In genomic region chr15:81336568-81336967, GRCh38 we compare ENCODE assay signal across 9 cellular contexts. TPM values are rescaled to one million over a fixed set of nuclear protein-coding genes. Genes with fewer than 3 reads are reported as not detected.
A peak's percentile ranks its signal among the peaks of the same experiment; 100 is the strongest.
DNase-seq lines count a peak whose midpoint lies in the region; ATAC-seq, FAIRE-seq and TF ChIP-seq lines count a peak whose summit lies in the region.
"Had no signal": no experiment of that assay in that cellular context is flagged by ENCODE, and none has a peak within 500 bp of the region (broad histone marks: within the 10 kb centered on the region; RNA-seq: fewer than 3 reads in every experiment).

No MANE protein-coding gene starts in this region.

- H3K4me1 Mint-ChIP-seq in activated CD4-positive, alpha-beta memory T cell treated with anti-CD3 and anti-CD28 coated beads for 36 hours (ENCODE audit: low read depth) = peaks cover 8% of the 10 kb centered on the region
- no peaks in the 10 kb centered on the region for H3K4me1 Mint-ChIP-seq in activated CD4-positive, alpha-beta memory T cell treated with anti-CD3 and anti-CD28 coated beads, Interleukin-2, amount 10 ng/mL, durations not matched to agents 7 days and 5 days

- CTCF ChIA-PET in activated CD4-positive, alpha-beta memory T cell treated with anti-CD3 and anti-CD28 coated beads for 36 hours (lab: Charles Lee) = interaction anchor here (0.6 to 5.7 kb wide), 18 partner anchors 11 to 359 kb away, joined by 3 to 65 read pairs (median 4); partner anchors contain the start of gene STARD5
- CTCF ChIA-PET in activated CD4-positive, alpha-beta memory T cell treated with anti-CD3 and anti-CD28 coated beads, Interleukin-2, amount 10 ng/mL, durations not matched to agents 7 days and 5 days (lab: Charles Lee) = interaction anchor here (0.6 to 5.2 kb wide), 6 partner anchors 35 to 71 kb away, joined by 3 to 42 read pairs (median 8); no protein-coding TSS in a partner anchor

- no peak for FAIRE-seq in bronchial epithelial cell (lab: Jason Lieb, UNC)

- H3K27me3 ChIP-seq in MM.1S (replicated peaks; ENCODE audit: insufficient read depth, low read length) = no peaks in the 10 kb centered on the region
- no peaks in the 10 kb centered on the region for H3K27me3 ChIP-seq in bronchial epithelial cell (ENCODE audit: control insufficient read depth, insufficient read depth, low read length)
- no peaks in the 10 kb centered on the region for H3K27me3 ChIP-seq in smooth muscle cell (ENCODE audit: low read depth)

- H3K4me3 ChIP-seq in MM.1S (ENCODE audit: low read length) = no peak overlapping the region
- no peak overlapping the region for H3K4me3 ChIP-seq in bronchial epithelial cell (ENCODE audit: low read depth, low read length)
- no peak overlapping the region for H3K4me3 ChIP-seq in smooth muscle cell

- no peaks in the 10 kb centered on the region for H3K36me3 Mint-ChIP-seq in activated CD4-positive, alpha-beta memory T cell treated with anti-CD3 and anti-CD28 coated beads for 36 hours
- no peaks in the 10 kb centered on the region for H3K36me3 Mint-ChIP-seq in activated CD4-positive, alpha-beta memory T cell treated with anti-CD3 and anti-CD28 coated beads, Interleukin-2, amount 10 ng/mL, durations not matched to agents 7 days and 5 days (ENCODE audit: low read depth)

- no peak overlapping the region for H3K27ac Mint-ChIP-seq in activated CD4-positive, alpha-beta memory T cell treated with anti-CD3 and anti-CD28 coated beads for 36 hours
- no peak overlapping the region for H3K27ac Mint-ChIP-seq in activated CD4-positive, alpha-beta memory T cell treated with anti-CD3 and anti-CD28 coated beads, Interleukin-2, amount 10 ng/mL, durations not matched to agents 7 days and 5 days
- H3K27ac Mint-ChIP-seq: T-helper 1 cell treated with Interleukin-12 subunit alpha and Interleukin-12 subunit beta and Interleukin-4 antibody, amounts not matched to agents 30 μg/mL and 1 μg/mL, for 36 hours had no signal

- no peak for ATAC-seq in HG02973 (IDR thresholded peaks at IDR 0.05; ENCODE audit: unreplicated experiment)

- DNase-seq in activated CD4-positive, alpha-beta memory T cell treated with anti-CD3 and anti-CD28 coated beads for 36 hours = peak; percentile 51
- DNase-seq in activated CD4-positive, alpha-beta memory T cell treated with anti-CD3 and anti-CD28 coated beads, Interleukin-2, amount 10 ng/mL, durations not matched to agents 7 days and 5 days = no peak
- DNase-seq in MM.1S (peak; percentile 47), bronchial epithelial cell (ENCODE audit: low read depth) (peak; percentile 43), smooth muscle cell (lab: John Stamatoyannopoulos, UW; ENCODE audit: unreplicated experiment) (no peak), nucleus accumbens (lab: John Stamatoyannopoulos, UW) (no peak), NCI-H2196 (lab: John Stamatoyannopoulos, UW; ENCODE audit: unreplicated experiment) (no peak)

- H2AFZ ChIP-seq in MM.1S (ENCODE audit: low read length) = no peak overlapping the region
- H2AFZ ChIP-seq in smooth muscle cell (ENCODE audit: low read depth) = no peak overlapping the region

- H4K20me1 ChIP-seq in MM.1S (ENCODE audit: insufficient read depth, low read length) = no peaks in the 10 kb centered on the region
- H4K20me1 ChIP-seq in smooth muscle cell (ENCODE audit: low read depth) = no peaks in the 10 kb centered on the region

- H3K4me1 ChIP-seq in MM.1S (ENCODE audit: low read length) (peaks cover 7% of the 10 kb centered on the region), smooth muscle cell (ENCODE audit: low read depth) (no peaks in the 10 kb centered on the region)

- H3K9me3 Mint-ChIP-seq in activated CD4-positive, alpha-beta memory T cell treated with anti-CD3 and anti-CD28 coated beads for 36 hours = no peaks in the 10 kb centered on the region
- H3K9me3 Mint-ChIP-seq in activated CD4-positive, alpha-beta memory T cell treated with anti-CD3 and anti-CD28 coated beads, Interleukin-2, amount 10 ng/mL, durations not matched to agents 7 days and 5 days = no peaks in the 10 kb centered on the region
- H3K9me3 Mint-ChIP-seq: T-helper 1 cell treated with Interleukin-12 subunit alpha and Interleukin-12 subunit beta and Interleukin-4 antibody, amounts not matched to agents 30 μg/mL and 1 μg/mL, for 36 hours had no signal

- H3K9me2 ChIP-seq in MM.1S (replicated peaks; ENCODE audit: insufficient read depth, low read length) = no peaks in the 10 kb centered on the region

- POLR2A ChIA-PET in activated CD4-positive, alpha-beta memory T cell treated with anti-CD3 and anti-CD28 coated beads for 36 hours (lab: Charles Lee) = no interaction called here
- POLR2A ChIA-PET in activated CD4-positive, alpha-beta memory T cell treated with anti-CD3 and anti-CD28 coated beads, Interleukin-2, amount 10 ng/mL, durations not matched to agents 7 days and 5 days (lab: Charles Lee) = no interaction called here

- intact Hi-C loops in activated CD4-positive, alpha-beta memory T cell treated with anti-CD3 and anti-CD28 coated beads for 36 hours (cut with micrococcal nuclease) = loop anchor here (10.0 kb wide), 1 partner anchor 58 kb away; no protein-coding TSS in a partner anchor

- H3F3A ChIP-seq in MM.1S (ENCODE audit: insufficient read depth, low read length) (0 out of 2 replicates have a peak, but pooled peaks cover under 1% of the 10 kb centered on the region), smooth muscle cell (ENCODE audit: low read depth) (no peaks in the 10 kb centered on the region)

- H3K9ac ChIP-seq in MM.1S (ENCODE audit: low read length) = no peak overlapping the region
- H3K9ac ChIP-seq in smooth muscle cell (ENCODE audit: low read depth) = no peak overlapping the region

- no peaks in the 10 kb centered on the region for H3K9me3 ChIP-seq in MM.1S (replicated peaks; ENCODE audit: insufficient read depth, low read length)
- no peaks in the 10 kb centered on the region for H3K9me3 ChIP-seq in smooth muscle cell (replicated peaks; ENCODE audit: low read depth)

- 92% methylated on average over 4 of the region's 4 CpGs for WGBS in smooth muscle cell (ENCODE audit: low lambda C conversion rate)

- H3K27ac ChIP-seq in MM.1S (ENCODE audit: low read length) (no peak overlapping the region), smooth muscle cell (ENCODE audit: low read depth) (no peak overlapping the region)

- no peak overlapping the region for H3K4me3 Mint-ChIP-seq in activated CD4-positive, alpha-beta memory T cell treated with anti-CD3 and anti-CD28 coated beads for 36 hours
- H3K4me3 Mint-ChIP-seq in activated CD4-positive, alpha-beta memory T cell treated with anti-CD3 and anti-CD28 coated beads, Interleukin-2, amount 10 ng/mL, durations not matched to agents 7 days and 5 days = no peak overlapping the region
- H3K4me3 Mint-ChIP-seq: T-helper 1 cell treated with Interleukin-12 subunit alpha and Interleukin-12 subunit beta and Interleukin-4 antibody, amounts not matched to agents 30 μg/mL and 1 μg/mL, for 36 hours had no signal

- H3K4me2 ChIP-seq in MM.1S (ENCODE audit: low read depth, low read length) (no peak overlapping the region), smooth muscle cell (no peak overlapping the region)

- H3K36me3 ChIP-seq in MM.1S (replicated peaks; ENCODE audit: insufficient read depth, low read length) = no peaks in the 10 kb centered on the region
- H3K36me3 ChIP-seq in bronchial epithelial cell (ENCODE audit: control insufficient read depth, insufficient read depth, low read length) = no peaks in the 10 kb centered on the region
- no peaks in the 10 kb centered on the region for H3K36me3 ChIP-seq in smooth muscle cell (ENCODE audit: low read depth)

- peak; percentile 52 for TF ChIP-seq CTCF in MM.1S (IDR thresholded peaks at IDR 0.05; ENCODE audit: low read length)
- TF ChIP-seq CTCF in bronchial epithelial cell (IDR thresholded peaks at IDR 0.05; ENCODE audit: insufficient read depth, low read length, severe bottlenecking) = peak; percentile 38
- TF ChIP-seq CTCF in smooth muscle cell (IDR thresholded peaks at IDR 0.05; ENCODE audit: borderline replicate concordance, insufficient read depth, poor library complexity, severe bottlenecking) = peak; percentile 30

- H3K27me3 Mint-ChIP-seq in activated CD4-positive, alpha-beta memory T cell treated with anti-CD3 and anti-CD28 coated beads for 36 hours = no peaks in the 10 kb centered on the region
- peaks cover 8% of the 10 kb centered on the region for H3K27me3 Mint-ChIP-seq in activated CD4-positive, alpha-beta memory T cell treated with anti-CD3 and anti-CD28 coated beads, Interleukin-2, amount 10 ng/mL, durations not matched to agents 7 days and 5 days

- peaks cover 9% of the 10 kb centered on the region; the same call in 1 of the 2 replicates for H3K79me2 ChIP-seq in MM.1S (ENCODE audit: low read length)
- H3K79me2 ChIP-seq in smooth muscle cell (ENCODE audit: low read depth) = no peaks in the 10 kb centered on the region

RNA-seq across cellular contexts. Expression of gene STARD5, which starts 12.6 kb away (rescaled TPM):
- 1 to 10 TPM; 7.3 to 9.1 TPM for total RNA-seq in activated CD4-positive, alpha-beta memory T cell treated with anti-CD3 and anti-CD28 coated beads for 36 hours
- 1 to 10 TPM; 4.2 TPM for total RNA-seq in activated CD4-positive, alpha-beta memory T cell treated with anti-CD3 and anti-CD28 coated beads, Interleukin-2, amount 10 ng/mL, durations not matched to agents 7 days and 5 days
- 5.0 and 5.9 TPM in 2 replicates for total RNA-seq in bronchial epithelial cell
- 3.3 and 6.2 TPM in 2 replicates for total RNA-seq in smooth muscle cell
- polyA plus RNA-seq in smooth muscle cell = 1.6 and 2.1 TPM in 2 replicates

RNA-seq across cellular contexts. Expression of gene TMC3, which starts 37.4 kb away (rescaled TPM):
- total RNA-seq in activated CD4-positive, alpha-beta memory T cell treated with anti-CD3 and anti-CD28 coated beads for 36 hours = not detected
- not detected for total RNA-seq in activated CD4-positive, alpha-beta memory T cell treated with anti-CD3 and anti-CD28 coated beads, Interleukin-2, amount 10 ng/mL, durations not matched to agents 7 days and 5 days
- total RNA-seq in bronchial epithelial cell (not detected in 2 replicates), smooth muscle cell (not detected in 2 replicates)
- polyA plus RNA-seq in smooth muscle cell = not detected in 2 replicates

Comparison
In these comparisons a context has a peak if more than half of its experiments do, and no peak if none do; other contexts are left out.
1. DNase-seq: peak in activated CD4-positive, alpha-beta memory T cell treated with anti-CD3 and anti-CD28 coated beads for 36 hours (single experiment), MM.1S (single experiment) and bronchial epithelial cell (single experiment); none in activated CD4-positive, alpha-beta memory T cell treated with anti-CD3 and anti-CD28 coated beads, Interleukin-2, amount 10 ng/mL, durations not matched to agents 7 days and 5 days (single experiment), smooth muscle cell (single experiment), nucleus accumbens (0 of 56) and NCI-H2196 (single experiment).
2. Peak in every context shown above with its lines, with median percentiles within 50 percentile points of each other: CTCF ChIP-seq.